Comparison of ENCODE assay signal across 2 cellular contexts in genomic region chr9:136353088-136353487, GRCh38.
TF ChIP-seq lines count a peak whose summit lies in the region.

No MANE protein-coding gene starts in this region.

TF ChIP-seq in IMR-90, 13 proteins besides CTCF, POLR2A, EP300 and RAD21:
- no peak for TF ChIP-seq USF2 (IDR thresholded peaks at IDR 0.05; ENCODE audit: low read depth, low read length)
- no peak for TF ChIP-seq CEBPB (IDR thresholded peaks at IDR 0.05; ENCODE audit: low read depth, low read length)
- TF ChIP-seq SMC3 (IDR thresholded peaks at IDR 0.05; ENCODE audit: low read depth, low read length), result no peak
- TF ChIP-seq MAFK (IDR thresholded peaks at IDR 0.05; ENCODE audit: low read depth, low read length), result no peak
- no peak for TF ChIP-seq RCOR1 (IDR thresholded peaks at IDR 0.05; ENCODE audit: insufficient replicate concordance, low read length)
- no peak for TF ChIP-seq BHLHE40 (IDR thresholded peaks at IDR 0.05; ENCODE audit: low read depth, low read length)
- no peak for TF ChIP-seq CHD1 (IDR thresholded peaks at IDR 0.05; ENCODE audit: low read depth, low read length)
- TF ChIP-seq ELK1 (IDR thresholded peaks at IDR 0.05; ENCODE audit: borderline replicate concordance, low read depth, low read length), result no peak
- no peak for TF ChIP-seq MXI1 (IDR thresholded peaks at IDR 0.05; ENCODE audit: borderline replicate concordance, low read depth, low read length)
- no peak for TF ChIP-seq FOS (IDR thresholded peaks at IDR 0.05; ENCODE audit: low read depth, low read length)
- TF ChIP-seq RFX5 (IDR thresholded peaks at IDR 0.05; ENCODE audit: low read depth, low read length), result no peak
- no peak for TF ChIP-seq NFE2L2 (IDR thresholded peaks at IDR 0.05; ENCODE audit: low read depth, low read length)
- TF ChIP-seq MAZ (IDR thresholded peaks at IDR 0.05; ENCODE audit: borderline replicate concordance, low read depth, low read length), result no peak

TF ChIP-seq in H1, 55 proteins besides CTCF, POLR2A, EP300 and RAD21:
- TF ChIP-seq BRCA1 (IDR thresholded peaks at IDR 0.05; ENCODE audit: low read depth, low read length) (no peak), TBP (IDR thresholded peaks at IDR 0.05; ENCODE audit: low read depth, low read length) (no peak), EZH2 (IDR thresholded peaks at IDR 0.05; ENCODE audit: low read depth, low read length, severe bottlenecking) (no peak), RBBP5 (IDR thresholded peaks at IDR 0.05; ENCODE audit: borderline replicate concordance, low read depth, low read length) (no peak), KDM1A (IDR thresholded peaks at IDR 0.05; ENCODE audit: borderline replicate concordance, low read length) (peak; percentile 55; the same call in 1 of the 2 replicates), YY1 (IDR thresholded peaks at IDR 0.05; ENCODE audit: low read depth, low read length) (no peak)
